In the genomic region with DNA sequence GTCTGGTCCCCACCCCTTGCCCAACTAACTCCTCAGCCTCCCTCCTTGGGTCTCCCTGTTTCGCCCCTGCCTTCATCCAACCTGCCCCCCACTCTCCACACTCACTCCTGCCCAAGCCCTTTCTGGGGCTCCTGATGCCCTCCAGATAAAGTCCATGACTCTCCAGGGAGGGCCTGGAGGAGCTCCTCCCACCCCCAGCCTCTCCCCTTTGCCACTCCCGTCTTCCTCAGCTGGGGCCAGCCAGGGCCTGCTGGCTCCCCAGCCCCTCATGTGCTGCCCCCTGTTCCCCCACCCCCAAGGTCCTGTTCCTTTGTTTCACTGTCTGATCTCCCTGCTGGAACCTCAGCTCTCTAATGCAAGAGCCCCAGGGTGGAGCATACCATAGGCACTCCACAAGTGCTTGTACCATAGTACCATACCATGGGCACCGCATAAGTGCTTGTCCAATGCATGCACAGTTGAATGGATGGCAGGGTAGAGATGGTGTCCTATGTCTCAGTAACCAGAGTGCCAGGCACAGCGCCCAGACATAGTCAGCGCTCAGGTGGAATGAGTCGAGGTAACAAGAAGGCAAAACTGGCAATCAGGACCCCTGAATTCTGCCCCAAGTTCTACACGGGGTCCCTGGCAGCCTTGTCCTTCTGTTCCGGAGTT, we compare ENCODE assay signal across 11 cellular contexts. TPM values are rescaled to one million over a fixed set of nuclear protein-coding genes. Genes with fewer than 3 reads are reported as not detected.
A peak's percentile ranks its signal among the peaks of the same experiment; 100 is the strongest.
DNase-seq lines count a peak whose midpoint lies in the region; ATAC-seq, FAIRE-seq and TF ChIP-seq lines count a peak whose summit lies in the region.
"Had no signal": no experiment of that assay in that cellular context is flagged by ENCODE, and none has a peak within 500 bp of the region (broad histone marks: within the 10 kb centered on the region; RNA-seq: fewer than 3 reads in every experiment).

No MANE protein-coding gene starts in this region.

- H3K9me3 ChIP-seq in CD4-positive, alpha-beta T cell (ENCODE audit: control insufficient read depth, low read length): no peaks in the 10 kb centered on the region
- no peaks in the 10 kb centered on the region for H3K9me3 ChIP-seq in RWPE2 (ENCODE audit: severe bottlenecking)
- H3K9me3 ChIP-seq in fibroblast of lung (ENCODE audit: control insufficient read depth, insufficient read depth, low read depth, low read length): no peaks in the 10 kb centered on the region
- H3K9me3 ChIP-seq in trophoblast cell (ENCODE audit: insufficient read depth, low read depth, low read length): no peaks in the 10 kb centered on the region

- no peak overlapping the region for H4K12ac ChIP-seq in trophoblast cell (ENCODE audit: low read depth, low read length)

- intact Hi-C loops in CD4-positive, alpha-beta T cell (cut with DNase I, micrococcal nuclease): loop anchor here in 1 of 2 experiments (5.0 kb wide), 1 partner anchor 228 kb away; a partner anchor contains a TSS

- no peaks in the 10 kb centered on the region for H3K27me3 Mint-ChIP-seq in CD4-positive, alpha-beta T cell

- H2AFZ ChIP-seq in fibroblast of lung (ENCODE audit: low read length) (no peak overlapping the region), trophoblast cell (ENCODE audit: insufficient read depth, low read length, poor library complexity) (no peak overlapping the region)

- H3K79me1 ChIP-seq in trophoblast cell (ENCODE audit: low read length): peaks cover 30% of the 10 kb centered on the region

- no peak for DNase-seq in CD4-positive, alpha-beta T cell
- DNase-seq in RWPE2 (ENCODE audit: low spot score) (no peak), fibroblast of lung (ENCODE audit: low read depth in 2 of 2) (no peak), trophoblast cell (no peak), RCC 7860 (ENCODE audit: low spot score) (no peak), NOMO-1 (lab: John Stamatoyannopoulos, UW; ENCODE audit: unreplicated experiment in 2 of 2) (no peak), SKM-1 (lab: John Stamatoyannopoulos, UW; ENCODE audit: unreplicated experiment) (no peak), DMS114 treated with DMSO at 0.1 percent for 48 hours (lab: John Stamatoyannopoulos, UW; ENCODE audit: unreplicated experiment) (no peak)
- DNase-seq: NCI-H510A treated with DMSO at 0.1 percent for 48 hours, WERI-Rb-1 had no signal

- no peaks in the 10 kb centered on the region for H3K9me3 Mint-ChIP-seq in CD4-positive, alpha-beta T cell

- H3K27ac ChIP-seq in CD4-positive, alpha-beta T cell (ENCODE audit: low read depth, low read length): no peak overlapping the region
- H3K27ac ChIP-seq in RWPE2 (ENCODE audit: poor library complexity, severe bottlenecking) (peak overlapping the region; percentile 95), fibroblast of lung (ENCODE audit: insufficient read depth, low read length) (no peak overlapping the region), trophoblast cell (ENCODE audit: low read depth, low read length) (no peak overlapping the region)

- peak overlapping the region; percentile 16 for H2BK12ac ChIP-seq in trophoblast cell (ENCODE audit: low read length)

- H3K4me2 ChIP-seq in fibroblast of lung (ENCODE audit: extremely low read depth, insufficient read depth, low read length): peak overlapping the region; percentile 88
- H3K4me2 ChIP-seq in trophoblast cell (ENCODE audit: low read length): peak overlapping the region; percentile 2

- peak overlapping the region; percentile 76 for H3K4me3 Mint-ChIP-seq in CD4-positive, alpha-beta T cell

- peak overlapping the region; percentile 26 for H4K91ac ChIP-seq in trophoblast cell (ENCODE audit: low read depth, low read length)

- H3K4me3 ChIP-seq in RWPE2 (ENCODE audit: severe bottlenecking) (no peak overlapping the region), fibroblast of lung (replicated peaks in 1 of 4; ENCODE audit: control extremely low read depth in 1 of 4, insufficient read depth in 1 of 4, low read depth in 3 of 4, low read length in 4 of 4) (peak overlapping the region in 2 of 4 experiments; percentile 70 to 96), trophoblast cell (ENCODE audit: low read depth, low read length) (no peak overlapping the region)

- no peak overlapping the region for H4K8ac ChIP-seq in trophoblast cell (ENCODE audit: low read depth, low read length)

- peak overlapping the region; percentile 47 for H3K18ac ChIP-seq in trophoblast cell (ENCODE audit: low read length)

- no peak for TF ChIP-seq CTCF in CD4-positive, alpha-beta T cell (IDR thresholded peaks at IDR 0.05)
- no peak for TF ChIP-seq CTCF in RWPE2 (IDR thresholded peaks at IDR 0.05; ENCODE audit: poor library complexity, severe bottlenecking)
- no peak for TF ChIP-seq CTCF in fibroblast of lung (conservative IDR thresholded peaks at IDR 0.05 in 1 of 2, IDR thresholded peaks at IDR 0.05 in 1 of 2; ENCODE audit: low read depth in 1 of 2, low read length in 2 of 2)

- CTCF ChIA-PET in CD4-positive, alpha-beta T cell (lab: Charles Lee): interaction anchor here (1.8 kb wide), 1 partner anchor 67 kb away, joined by 4 read pairs; no protein-coding TSS in a partner anchor

- no peak overlapping the region for H2BK5ac ChIP-seq in trophoblast cell (ENCODE audit: low read depth, low read length, poor library complexity)

- H3K4me1 Mint-ChIP-seq in CD4-positive, alpha-beta T cell (ENCODE audit: low read depth): peaks cover 13% of the 10 kb centered on the region

- H3K4ac ChIP-seq in trophoblast cell (ENCODE audit: low read depth, low read length): no peak overlapping the region

- no peaks in the 10 kb centered on the region for H3K27me3 ChIP-seq in CD4-positive, alpha-beta T cell (ENCODE audit: control insufficient read depth, insufficient read depth, low read length)
- H3K27me3 ChIP-seq in RWPE2 (ENCODE audit: insufficient read depth, poor library complexity, severe bottlenecking): no peaks in the 10 kb centered on the region
- H3K27me3 ChIP-seq in fibroblast of lung (ENCODE audit: control insufficient read depth, insufficient read depth, low read length): no peaks in the 10 kb centered on the region
- no peaks in the 10 kb centered on the region for H3K27me3 ChIP-seq in trophoblast cell (ENCODE audit: insufficient read depth, low read length)

- POLR2A ChIA-PET in CD4-positive, alpha-beta T cell (lab: Charles Lee): interaction anchor here (3.3 kb wide), 1 partner anchor 18 kb away, joined by 17 read pairs; a partner anchor contains a TSS

- H2BK120ac ChIP-seq in trophoblast cell (ENCODE audit: insufficient read depth, low read length, poor library complexity): peak overlapping the region; percentile 24

- H3K27ac Mint-ChIP-seq in CD4-positive, alpha-beta T cell: peak overlapping the region; percentile 4

- H3K79me2 ChIP-seq in fibroblast of lung (ENCODE audit: control insufficient read depth, insufficient read depth, low read length) (peaks cover 20% of the 10 kb centered on the region), trophoblast cell (ENCODE audit: control insufficient read depth, insufficient read depth, low read length, poor library complexity) (peaks cover 6% of the 10 kb centered on the region)

- peaks cover 6% of the 10 kb centered on the region for H3K36me3 Mint-ChIP-seq in CD4-positive, alpha-beta T cell (ENCODE audit: low read depth)

- H2AK5ac ChIP-seq in trophoblast cell (ENCODE audit: low read length): peak overlapping the region; percentile 65

- no peak for FAIRE-seq in RCC 7860 (lab: Jason Lieb, UNC)
- FAIRE-seq: small intestine had no signal

- no peak overlapping the region for H3K23ac ChIP-seq in trophoblast cell (ENCODE audit: low read length)

- ATAC-seq in CD4-positive, alpha-beta T cell (ENCODE audit: poor library complexity): no peak
- no peak for ATAC-seq in RWPE2 (ENCODE audit: low read depth)

- peaks cover 40% of the 10 kb centered on the region for H3K4me1 ChIP-seq in RWPE2 (ENCODE audit: insufficient read depth, poor library complexity, severe bottlenecking)
- H3K4me1 ChIP-seq in fibroblast of lung (ENCODE audit: control insufficient read depth, extremely low read depth, insufficient read depth, low read length): peaks cover 21% of the 10 kb centered on the region
- peaks cover 40 to 46% of the 10 kb centered on the region in 2 experiments for H3K4me1 ChIP-seq in trophoblast cell (ENCODE audit: control insufficient read depth in 1 of 2, insufficient read depth in 2 of 2, low read length in 2 of 2)

- H3K36me3 ChIP-seq in RWPE2 (ENCODE audit: low read depth) (peaks cover 7% of the 10 kb centered on the region), fibroblast of lung (ENCODE audit: control insufficient read depth, insufficient read depth, low read length) (peaks cover 2% of the 10 kb centered on the region), trophoblast cell (ENCODE audit: control insufficient read depth in 1 of 2, insufficient read depth in 2 of 2, low read length in 2 of 2) (no peaks in the 10 kb centered on the region)
- H3K36me3 ChIP-seq: WERI-Rb-1 had no signal

- WGBS in trophoblast cell (ENCODE audit: extremely low coverage, insufficient coverage, insufficient read length): no CpG with 5 or more reads among the region's 8 CpGs

- no peak overlapping the region for H3K14ac ChIP-seq in trophoblast cell (ENCODE audit: low read length)

- no peaks in the 10 kb centered on the region for H4K20me1 ChIP-seq in fibroblast of lung (ENCODE audit: control insufficient read depth, extremely low read depth, insufficient read depth, low read length)

- no peak overlapping the region for H3K9ac ChIP-seq in fibroblast of lung (ENCODE audit: insufficient read depth, low read length)
- no peak overlapping the region for H3K9ac ChIP-seq in trophoblast cell (ENCODE audit: low read length)

RNA-seq across cellular contexts. Expression of a gene that starts 1.5 kb away (rescaled TPM):
- total RNA-seq in CD4-positive, alpha-beta T cell: 1 to 10 TPM; 1.8 to 2.4 TPM
- total RNA-seq in fibroblast of lung: 39.3 and 59.8 TPM in 2 replicates
- polyA plus RNA-seq in fibroblast of lung: 32.8 and 52.1 TPM in 2 replicates
- 39.6 and 76.5 TPM in 2 replicates for polyA plus RNA-seq in fibroblast of lung (2012)
- 151 and 159 TPM in 2 replicates for polyA minus RNA-seq in fibroblast of lung (ENCODE audit: low replicate concordance)
- 53.9 and 61.0 TPM in 2 replicates for polyA plus RNA-seq in trophoblast cell (2013)

RNA-seq across cellular contexts. Expression of a gene that starts 4.7 kb away (rescaled TPM):
- 10 to 100 TPM; 24.8 to 26.3 TPM for total RNA-seq in CD4-positive, alpha-beta T cell
- 7.7 and 18.0 TPM in 2 replicates for total RNA-seq in fibroblast of lung
- polyA plus RNA-seq in fibroblast of lung: 3.0 and 3.4 TPM in 2 replicates
- polyA plus RNA-seq in fibroblast of lung (2012): 5.8 and 6.3 TPM in 2 replicates
- polyA minus RNA-seq in fibroblast of lung (ENCODE audit: low replicate concordance): 4.9 and 8.4 TPM in 2 replicates
- 3.8 TPM in 2 replicates for polyA plus RNA-seq in trophoblast cell (2013)

RNA-seq across cellular contexts. Expression of a gene that starts 17.5 kb away (rescaled TPM):
- total RNA-seq in CD4-positive, alpha-beta T cell: 10 to 100 TPM; 50.5 to 50.9 TPM
- 9.9 and 10.3 TPM in 2 replicates for total RNA-seq in fibroblast of lung
- 11.7 and 12.4 TPM in 2 replicates for polyA plus RNA-seq in fibroblast of lung
- 20.2 and 20.3 TPM in 2 replicates for polyA plus RNA-seq in fibroblast of lung (2012)
- polyA minus RNA-seq in fibroblast of lung (ENCODE audit: low replicate concordance): 4.3 and 6.1 TPM in 2 replicates
- 108 and 114 TPM in 2 replicates for polyA plus RNA-seq in trophoblast cell (2013)

RNA-seq across cellular contexts. Expression of a gene that starts 30.9 kb away (rescaled TPM):
- 1 to 10 TPM; 1.3 to 1.5 TPM for total RNA-seq in CD4-positive, alpha-beta T cell
- 12.8 and 18.7 TPM in 2 replicates for total RNA-seq in fibroblast of lung
- 1.9 and 2.7 TPM in 2 replicates for polyA plus RNA-seq in fibroblast of lung
- 4.3 and 6.4 TPM in 2 replicates for polyA plus RNA-seq in fibroblast of lung (2012)
- 2.0 and 7.2 TPM in 2 replicates for polyA minus RNA-seq in fibroblast of lung (ENCODE audit: low replicate concordance)
- polyA plus RNA-seq in trophoblast cell (2013): 4.2 and 4.3 TPM in 2 replicates

Comparison
In these comparisons a context has a peak if more than half of its experiments do, and no peak if none do; other contexts are left out.
1. RNA of a gene that starts 1.5 kb away (total RNA-seq): 39.3 to 59.8 TPM in fibroblast of lung; 1.8 to 2.4 TPM in CD4-positive, alpha-beta T cell; every median in the first group is over 10 times any median in the second.